ENCODE assay signal across 1 cellular context in the genomic region with DNA sequence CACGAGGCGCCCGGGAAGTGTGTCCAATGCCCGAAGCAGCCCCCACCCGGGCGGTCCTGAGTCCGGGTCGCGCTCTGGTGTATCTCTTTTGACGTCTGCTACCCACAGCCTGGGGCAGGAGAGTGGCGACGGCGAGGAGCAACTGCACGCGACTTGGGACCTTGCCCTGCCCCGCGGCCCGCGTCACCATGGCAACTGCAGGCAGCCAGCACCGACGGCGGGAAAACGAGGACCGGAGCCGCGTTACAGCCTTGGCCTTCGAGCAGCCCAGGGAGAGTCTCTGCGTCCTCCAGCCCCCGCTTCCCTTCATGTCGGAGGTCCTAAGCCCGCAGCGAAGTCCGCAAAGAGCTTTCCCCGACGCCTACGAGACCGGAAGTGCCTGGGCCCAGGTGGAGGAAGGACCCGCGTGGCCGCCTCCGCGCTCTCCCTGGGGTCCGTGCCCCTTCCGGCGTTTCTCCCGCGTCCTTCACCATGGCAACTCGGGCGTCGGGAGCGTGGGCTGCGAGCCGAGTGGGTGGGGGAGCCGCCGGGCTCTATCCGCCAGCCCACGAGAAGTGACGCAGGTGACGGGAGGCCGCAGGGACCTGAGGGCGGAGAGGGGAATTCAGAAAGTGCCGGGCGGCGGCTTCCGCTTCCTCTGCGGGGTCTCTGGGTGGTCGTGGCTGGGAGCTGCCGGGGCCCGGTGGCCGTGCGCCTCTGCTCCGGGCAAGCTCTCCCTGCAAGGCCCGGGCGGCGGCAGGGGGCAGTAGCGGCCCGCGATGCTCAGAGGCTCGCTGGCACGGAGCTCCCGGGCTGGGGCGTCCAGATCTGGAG.
TF ChIP-seq lines count a peak whose summit lies in the region.

No MANE protein-coding gene starts in this region.

TF ChIP-seq in HepG2, 621 proteins besides CTCF, POLR2A, EP300 and RAD21 (continued from another document and continues in another):
- no peak for TF ChIP-seq SNRNP70 (IDR thresholded peaks at IDR 0.05; ENCODE audit: low read depth, low read length)
- no peak; the same call in 1 of the 2 replicates for TF ChIP-seq ZNF746 (CRISPR knock-in tag; IDR thresholded peaks at IDR 0.05)
- TF ChIP-seq ZFP36L1 (CRISPR knock-in tag; IDR thresholded peaks at IDR 0.05): peak; percentile 37; the same call in 1 of the 2 replicates
- peak; percentile 48 for TF ChIP-seq HOXA3 (CRISPR knock-in tag; IDR thresholded peaks at IDR 0.05)
- peak; percentile 37; the same call in 1 of the 2 replicates for TF ChIP-seq BCL3 (CRISPR knock-in tag; IDR thresholded peaks at IDR 0.05)
- TF ChIP-seq ZNF883 (CRISPR knock-in tag; IDR thresholded peaks at IDR 0.05; ENCODE audit: not compliant biosample characterization): peak; percentile 27
- TF ChIP-seq GTF3A (CRISPR knock-in tag; conservative IDR thresholded peaks at IDR 0.05): peak; percentile 84; the same call in 1 of the 2 replicates
- TF ChIP-seq SIN3A (IDR thresholded peaks at IDR 0.05; ENCODE audit: borderline replicate concordance, low read depth, low read length): peak; percentile 22; the same call in 1 of the 2 replicates
- TF ChIP-seq, protein P1, sequence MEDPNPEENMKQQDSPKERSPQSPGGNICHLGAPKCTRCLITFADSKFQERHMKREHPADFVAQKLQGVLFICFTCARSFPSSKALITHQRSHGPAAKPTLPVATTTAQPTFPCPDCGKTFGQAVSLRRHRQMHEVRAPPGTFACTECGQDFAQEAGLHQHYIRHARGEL (CRISPR knock-in tag; IDR thresholded peaks at IDR 0.05): peak; percentile 94
- TF ChIP-seq ZNF660 (CRISPR knock-in tag; IDR thresholded peaks at IDR 0.05; ENCODE audit: borderline replicate concordance, low read depth): no peak
- TF ChIP-seq CHCHD3 (CRISPR knock-in tag; IDR thresholded peaks at IDR 0.05): peak; percentile 71; the same call in 1 of the 2 replicates
- peak; percentile 23; the same call in 1 of the 2 replicates for TF ChIP-seq ZNF235 (CRISPR knock-in tag; IDR thresholded peaks at IDR 0.05; ENCODE audit: borderline replicate concordance)
- TF ChIP-seq NAIF1 (CRISPR knock-in tag; IDR thresholded peaks at IDR 0.05; ENCODE audit: borderline replicate concordance): no peak; the same call in 1 of the 2 replicates
- TF ChIP-seq JARID2 (CRISPR knock-in tag; IDR thresholded peaks at IDR 0.05; ENCODE audit: insufficient replicate concordance): peak; percentile 84
- TF ChIP-seq ZNF44 (CRISPR knock-in tag; IDR thresholded peaks at IDR 0.05): no peak
- TF ChIP-seq ZBTB38 (CRISPR knock-in tag; IDR thresholded peaks at IDR 0.05): no peak
- no peak for TF ChIP-seq DMAP1 (CRISPR knock-in tag; IDR thresholded peaks at IDR 0.05)
- TF ChIP-seq ZNF652 (CRISPR knock-in tag; IDR thresholded peaks at IDR 0.05; ENCODE audit: borderline replicate concordance, low read depth): no peak
- no peak for TF ChIP-seq ZKSCAN5 (CRISPR knock-in tag; IDR thresholded peaks at IDR 0.05)
- TF ChIP-seq HNF4G (IDR thresholded peaks at IDR 0.05; ENCODE audit: borderline replicate concordance, low read depth, low read length): no peak; the same call in 1 of the 2 replicates
- TF ChIP-seq HNF4G (CRISPR knock-in tag; IDR thresholded peaks at IDR 0.05; ENCODE audit: borderline replicate concordance, low read depth): no peak; the same call in 1 of the 2 replicates
- peak; percentile 59 for TF ChIP-seq ZNF460 (CRISPR knock-in tag; IDR thresholded peaks at IDR 0.05; ENCODE audit: borderline replicate concordance)
- TF ChIP-seq ZBTB26 (CRISPR knock-in tag; IDR thresholded peaks at IDR 0.05; ENCODE audit: borderline replicate concordance): 0 out of 2 replicates have a peak, but pooled peaks have one; percentile 43
- peak; percentile 68 for TF ChIP-seq GABPA (IDR thresholded peaks at IDR 0.05; ENCODE audit: low read depth, low read length)
- peak; percentile 82 for TF ChIP-seq GABPA (CRISPR knock-in tag; IDR thresholded peaks at IDR 0.05; ENCODE audit: low read depth)
- peak; percentile 58; the same call in 1 of the 2 replicates for TF ChIP-seq ZNF609 (CRISPR knock-in tag; IDR thresholded peaks at IDR 0.05; ENCODE audit: borderline replicate concordance)
- TF ChIP-seq HNF4A (CRISPR knock-in tag; IDR thresholded peaks at IDR 0.05): no peak
- no peak for TF ChIP-seq ZNF24 (IDR thresholded peaks at IDR 0.05)
- TF ChIP-seq ZFP37 (CRISPR knock-in tag; IDR thresholded peaks at IDR 0.05; ENCODE audit: borderline replicate concordance): no peak
- 0 out of 2 replicates have a peak, but pooled peaks have one; percentile 7 for TF ChIP-seq GPN1 (CRISPR knock-in tag; IDR thresholded peaks at IDR 0.05; ENCODE audit: borderline replicate concordance)
- no peak for TF ChIP-seq TP53 (CRISPR knock-in tag; conservative IDR thresholded peaks at IDR 0.05)
- no peak for TF ChIP-seq KLF11 (CRISPR knock-in tag; IDR thresholded peaks at IDR 0.05)
- TF ChIP-seq RFX1 (IDR thresholded peaks at IDR 0.05): peak; percentile 77
- no peak for TF ChIP-seq ATF1 (CRISPR knock-in tag; IDR thresholded peaks at IDR 0.05)
- no peak for TF ChIP-seq SNAI1 (CRISPR knock-in tag; IDR thresholded peaks at IDR 0.05; ENCODE audit: borderline replicate concordance)
- TF ChIP-seq HOXA5 (CRISPR knock-in tag; IDR thresholded peaks at IDR 0.05): peak; percentile 39; the same call in 1 of the 2 replicates
- 0 out of 2 replicates have a peak, but pooled peaks have one; percentile 61 for TF ChIP-seq ZNF577 (CRISPR knock-in tag; IDR thresholded peaks at IDR 0.05; ENCODE audit: borderline replicate concordance, low read depth)
- peak in 1 of 2 experiments; percentile 72; a peak in 1 of 4 replicates for TF ChIP-seq KLF16 (CRISPR knock-in tag; IDR thresholded peaks at IDR 0.05)
- TF ChIP-seq CBX5 (CRISPR knock-in tag; IDR thresholded peaks at IDR 0.05; ENCODE audit: borderline replicate concordance): peak; percentile 18
- TF ChIP-seq, protein P2, sequence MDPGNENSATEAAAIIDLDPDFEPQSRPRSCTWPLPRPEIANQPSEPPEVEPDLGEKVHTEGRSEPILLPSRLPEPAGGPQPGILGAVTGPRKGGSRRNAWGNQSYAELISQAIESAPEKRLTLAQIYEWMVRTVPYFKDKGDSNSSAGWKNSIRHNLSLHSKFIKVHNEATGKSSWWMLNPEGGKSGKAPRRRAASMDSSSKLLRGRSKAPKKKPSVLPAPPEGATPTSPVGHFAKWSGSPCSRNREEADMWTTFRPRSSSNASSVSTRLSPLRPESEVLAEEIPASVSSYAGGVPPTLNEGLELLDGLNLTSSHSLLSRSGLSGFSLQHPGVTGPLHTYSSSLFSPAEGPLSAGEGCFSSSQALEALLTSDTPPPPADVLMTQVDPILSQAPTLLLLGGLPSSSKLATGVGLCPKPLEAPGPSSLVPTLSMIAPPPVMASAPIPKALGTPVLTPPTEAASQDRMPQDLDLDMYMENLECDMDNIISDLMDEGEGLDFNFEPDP (CRISPR knock-in tag; conservative IDR thresholded peaks at IDR 0.05): 0 out of 2 replicates have a peak, but pooled peaks have one; percentile 83
- TF ChIP-seq ZNF205 (CRISPR knock-in tag; IDR thresholded peaks at IDR 0.05): peak; percentile 25; the same call in 1 of the 2 replicates
- TF ChIP-seq ZNF33A (CRISPR knock-in tag; IDR thresholded peaks at IDR 0.05; ENCODE audit: borderline replicate concordance): no peak
- no peak for TF ChIP-seq ZFP90 (CRISPR knock-in tag; IDR thresholded peaks at IDR 0.05; ENCODE audit: borderline replicate concordance)
- peak; percentile 58 for TF ChIP-seq ZFX (CRISPR knock-in tag; IDR thresholded peaks at IDR 0.05; ENCODE audit: low read depth)
- TF ChIP-seq IRF1 (CRISPR knock-in tag; IDR thresholded peaks at IDR 0.05; ENCODE audit: low read depth): no peak
- TF ChIP-seq ZNF33B (CRISPR knock-in tag; IDR thresholded peaks at IDR 0.05): no peak
- no peak; the same call in 1 of the 2 replicates for TF ChIP-seq SRY (CRISPR knock-in tag; IDR thresholded peaks at IDR 0.05)
- no peak for TF ChIP-seq ZBTB10 (CRISPR knock-in tag; IDR thresholded peaks at IDR 0.05; ENCODE audit: borderline replicate concordance)
- TF ChIP-seq CENPT (CRISPR knock-in tag; IDR thresholded peaks at IDR 0.05; ENCODE audit: low read depth): no peak
- TF ChIP-seq, protein P3, sequence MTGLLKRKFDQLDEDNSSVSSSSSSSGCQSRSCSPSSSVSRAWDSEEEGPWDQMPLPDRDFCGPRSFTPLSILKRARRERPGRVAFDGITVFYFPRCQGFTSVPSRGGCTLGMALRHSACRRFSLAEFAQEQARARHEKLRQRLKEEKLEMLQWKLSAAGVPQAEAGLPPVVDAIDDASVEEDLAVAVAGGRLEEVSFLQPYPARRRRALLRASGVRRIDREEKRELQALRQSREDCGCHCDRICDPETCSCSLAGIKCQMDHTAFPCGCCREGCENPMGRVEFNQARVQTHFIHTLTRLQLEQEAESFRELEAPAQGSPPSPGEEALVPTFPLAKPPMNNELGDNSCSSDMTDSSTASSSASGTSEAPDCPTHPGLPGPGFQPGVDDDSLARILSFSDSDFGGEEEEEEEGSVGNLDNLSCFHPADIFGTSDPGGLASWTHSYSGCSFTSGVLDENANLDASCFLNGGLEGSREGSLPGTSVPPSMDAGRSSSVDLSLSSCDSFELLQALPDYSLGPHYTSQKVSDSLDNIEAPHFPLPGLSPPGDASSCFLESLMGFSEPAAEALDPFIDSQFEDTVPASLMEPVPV (CRISPR knock-in tag; IDR thresholded peaks at IDR 0.05): no peak
- TF ChIP-seq MED1 (CRISPR knock-in tag; IDR thresholded peaks at IDR 0.05): peak; percentile 4; the same call in 1 of the 2 replicates
- TF ChIP-seq ZNF496 (CRISPR knock-in tag; IDR thresholded peaks at IDR 0.05; ENCODE audit: insufficient replicate concordance): no peak
